In genomic region chr10:69801094-69801433, GRCh38 we compare ENCODE assay signal across 8 cellular contexts. TPM values are rescaled to one million over a fixed set of nuclear protein-coding genes. Genes with fewer than 3 reads are reported as not detected.
A peak's percentile ranks its signal among the peaks of the same experiment; 100 is the strongest.
DNase-seq lines count a peak whose midpoint lies in the region; ATAC-seq and TF ChIP-seq lines count a peak whose summit lies in the region.

No MANE protein-coding gene starts in this region.

- peak; percentile 73 for TF ChIP-seq CTCF in HFF-Myc (IDR thresholded peaks at IDR 0.05; ENCODE audit: low read depth, low read length, missing control alignments)
- peak; percentile 66 for TF ChIP-seq CTCF in SU-DHL-6 (IDR thresholded peaks at IDR 0.05; ENCODE audit: insufficient read depth, low read length, poor library complexity, severe bottlenecking)
- peak; percentile 54 for TF ChIP-seq CTCF in colonic mucosa (IDR thresholded peaks at IDR 0.05)
- no peak for TF ChIP-seq CTCF in lung (IDR thresholded peaks at IDR 0.05; ENCODE audit: control extremely low read depth, extremely low read depth)
- TF ChIP-seq CTCF in stomach (IDR thresholded peaks at IDR 0.05): peak in 2 of 7 experiments; percentile 20 to 28

- intact Hi-C loops in colonic mucosa (cut with DNase I): no loop called here
- intact Hi-C loops in stomach (cut with DNase I; ENCODE audit: low total_unique reads): no loop called here

- 12 to 15% methylated on average over 8 of the region's 8 CpGs for WGBS in lung, 2 donors
- 11 to 14% (median 14%) methylated on average over 8 of the region's 8 CpGs for WGBS in stomach, 5 donors

- no peaks in the 10 kb centered on the region for H3K79me2 ChIP-seq in SU-DHL-6 (ENCODE audit: insufficient read depth, low read length)

- DNase-seq in CD1c-positive myeloid dendritic cell (ENCODE audit: extremely low spot score): peak; percentile 35
- DNase-seq in HFF-Myc (ENCODE audit: extremely low read depth, low read depth): no peak
- DNase-seq in colonic mucosa: peak; percentile 63
- peak; percentile 45 for DNase-seq in lung (ENCODE audit: low spot score)
- peak; percentile 43 for DNase-seq in stomach

- H2AFZ ChIP-seq in SU-DHL-6 (ENCODE audit: low read depth, low read length, severe bottlenecking): no peak overlapping the region

- ATAC-seq in lung (ENCODE audit: insufficient read depth, low FRiP score) (no peak), GM21723 (IDR thresholded peaks at IDR 0.05; ENCODE audit: unreplicated experiment) (no peak), HG02759 (IDR thresholded peaks at IDR 0.05; ENCODE audit: unreplicated experiment) (no peak)

- H3K27me3 ChIP-seq in SU-DHL-6 (ENCODE audit: low read length): no peaks in the 10 kb centered on the region
- peaks cover 24% of the 10 kb centered on the region for H3K27me3 ChIP-seq in colonic mucosa
- H3K27me3 ChIP-seq in lung (ENCODE audit: control insufficient read depth, insufficient read depth): no peaks in the 10 kb centered on the region
- H3K27me3 ChIP-seq in stomach: peaks cover 2 to 43% (median 30%) of the 10 kb centered on the region in 3 donors

- peaks cover 12% of the 10 kb centered on the region for H3K4me1 ChIP-seq in colonic mucosa
- H3K4me1 ChIP-seq in lung (ENCODE audit: control insufficient read depth in 2 of 2, insufficient read depth in 2 of 2, low read length in 2 of 2): peaks cover 0 to 10% of the 10 kb centered on the region in 2 donors
- peaks cover 18 to 29% (median 24%) of the 10 kb centered on the region in 4 donors for H3K4me1 ChIP-seq in stomach

- H4K20me1 ChIP-seq in SU-DHL-6 (ENCODE audit: low read depth, low read length): no peaks in the 10 kb centered on the region

- no peak overlapping the region for H3K9ac ChIP-seq in SU-DHL-6 (ENCODE audit: low read length)
- no peak overlapping the region for H3K9ac ChIP-seq in colonic mucosa (ENCODE audit: low read depth in 2 of 2, low read length in 2 of 2)

- no peak for TF ChIP-seq POLR2A in stomach (IDR thresholded peaks at IDR 0.05)

- H3K36me3 ChIP-seq in SU-DHL-6 (ENCODE audit: low read length) (no peaks in the 10 kb centered on the region), colonic mucosa (no peaks in the 10 kb centered on the region), lung (ENCODE audit: control insufficient read depth in 2 of 2, insufficient read depth in 2 of 2, low read length in 2 of 2) (no peaks in the 10 kb centered on the region), stomach (no peaks in the 10 kb centered on the region)

- H3K27ac ChIP-seq in SU-DHL-6 (ENCODE audit: low read depth, low read length) (no peak overlapping the region), colonic mucosa (no peak overlapping the region), lung (ENCODE audit: low read depth in 1 of 2, low read length in 1 of 2) (no peak overlapping the region), stomach (peak overlapping the region in 1 of 5 donors; percentile 67)

- H3K9me3 ChIP-seq in SU-DHL-6 (ENCODE audit: insufficient read depth, low read length) (no peaks in the 10 kb centered on the region), colonic mucosa (no peaks in the 10 kb centered on the region), lung (ENCODE audit: control insufficient read depth in 2 of 2, insufficient read depth in 1 of 2, low read length in 1 of 2) (peaks cover 0 to 5% of the 10 kb centered on the region in 2 donors), stomach (peaks cover 0 to 5% (median 2%) of the 10 kb centered on the region in 4 donors)

- H3K4me2 ChIP-seq in SU-DHL-6 (ENCODE audit: low read depth, low read length, poor library complexity, severe bottlenecking): no peak overlapping the region

- no peaks in the 10 kb centered on the region for H3F3A ChIP-seq in SU-DHL-6 (ENCODE audit: insufficient read depth)

- H3K9me2 ChIP-seq in SU-DHL-6 (replicated peaks; ENCODE audit: insufficient read depth, low read length): no peaks in the 10 kb centered on the region

- H3K4me3 ChIP-seq in HFF-Myc (replicated peaks; ENCODE audit: low read depth, low read length) (peak overlapping the region; percentile 88), SU-DHL-6 (ENCODE audit: insufficient read depth, low read length, poor library complexity, severe bottlenecking) (no peak overlapping the region), colonic mucosa (peak overlapping the region; percentile 37), lung (no peak overlapping the region), stomach (peak overlapping the region; percentile 44 to 63 (median 50))

- no peak for TF ChIP-seq EP300 in stomach (IDR thresholded peaks at IDR 0.05)

RNA-seq across cellular contexts. Expression of gene COL13A1, which starts 0.6 kb away (rescaled TPM):
- total RNA-seq in colonic mucosa (1 to 10 TPM; 1.0 to 1.1 TPM), lung (10 to 100 TPM in 1 of 2 donors, 1 to 10 TPM in 1; 6.7 to 42.1 TPM), stomach (1 to 10 TPM in 4 of 5 donors, under 1 TPM in 1; 0.58 to 9.9 (median 7.1) TPM)
- polyA plus RNA-seq in lung (1 to 10 TPM; 2.7 to 4.5 TPM), stomach (1 to 10 TPM; 1.2 to 7.2 (median 1.4) TPM)

Comparison
In these comparisons a context has a peak if more than half of its experiments do, and no peak if none do; other contexts are left out.
1. H3K4me3 ChIP-seq: peak in HFF-Myc (single experiment), colonic mucosa (single experiment) and stomach (4 of 4); none in SU-DHL-6 (single experiment) and lung (single experiment).